ENCODE assay signal across 34 cellular contexts in genomic region chr4:68907788-68908700, GRCh38. TPM values are rescaled to one million over a fixed set of nuclear protein-coding genes. Genes with fewer than 3 reads are reported as not detected.
DNase-seq lines count a peak whose midpoint lies in the region; ATAC-seq, FAIRE-seq and TF ChIP-seq lines count a peak whose summit lies in the region.
"Had no signal": no experiment of that assay in that cellular context is flagged by ENCODE, and none has a peak within 500 bp of the region (broad histone marks: within the 10 kb centered on the region; RNA-seq: fewer than 3 reads in every experiment).

No MANE protein-coding gene starts in this region.

- H4K20me1 ChIP-seq in H9 (ENCODE audit: control insufficient read depth, insufficient read depth, insufficient read length) = no peaks in the 10 kb centered on the region

- H3K9me3 Mint-ChIP-seq in H9 (no peaks in the 10 kb centered on the region), type B pancreatic cell (no peaks in the 10 kb centered on the region)
- H3K9me3 Mint-ChIP-seq: activated CD4-positive, alpha-beta memory T cell treated with anti-CD3 and anti-CD28 coated beads, Interleukin-2, amount 10 ng/mL, durations not matched to agents 7 days and 5 days; activated T-helper 17 cell treated with anti-CD3 and anti-CD28 coated beads, Interleukin-2, amount 50 U/mL, for 72 hours; neural crest cell; stimulated activated naive CD8-positive, alpha-beta T cell treated with anti-CD3 and anti-CD28 coated beads, Interleukin-15, Interleukin-2, amounts not matched to agents 100 ng/mL and 50 ng/mL, for 24 hours had no signal

- no peak overlapping the region for H2AFZ ChIP-seq in H9 (ENCODE audit: low read length)
- H2AFZ ChIP-seq: parathyroid adenoma had no signal

- H3K56ac ChIP-seq in H9 (ENCODE audit: insufficient read length, low read depth, low read length) = no peak overlapping the region

- ATAC-seq in body of pancreas = no peak
- ATAC-seq in right lobe of liver = peak in 1 of 4 donors; percentile 17
- ATAC-seq: activated CD4-positive, CD25-positive, alpha-beta regulatory T cell treated with anti-CD3 and anti-CD28 coated beads, Interleukin-2, amount 50 U/mL, for 24 hours; activated T-helper 17 cell treated with anti-CD3 and anti-CD28 coated beads, Interleukin-2, amount 50 U/mL, for 72 hours; right cardiac atrium; T-helper 17 cell had no signal

- H3K27me3 Mint-ChIP-seq in H9 (ENCODE audit: low read depth) (no peaks in the 10 kb centered on the region), type B pancreatic cell (no peaks in the 10 kb centered on the region)
- H3K27me3 Mint-ChIP-seq: activated CD4-positive, alpha-beta memory T cell treated with anti-CD3 and anti-CD28 coated beads, Interleukin-2, amount 10 ng/mL, durations not matched to agents 7 days and 5 days; stimulated activated naive CD8-positive, alpha-beta T cell treated with anti-CD3 and anti-CD28 coated beads, Interleukin-15, Interleukin-2, amounts not matched to agents 100 ng/mL and 50 ng/mL, for 24 hours; T-helper 17 cell had no signal

- intact Hi-C loops in body of pancreas (cut with DNase I) (no loop called here), right lobe of liver (cut with DNase I) (no loop called here)

- H3K79me2 ChIP-seq in H9 (ENCODE audit: insufficient read depth, low read length) = no peaks in the 10 kb centered on the region
- H3K79me2 ChIP-seq: parathyroid adenoma had no signal

- H2BK15ac ChIP-seq in H9 (ENCODE audit: low read depth, low read length) = no peak overlapping the region

- no peak overlapping the region for H3K4ac ChIP-seq in H9 (ENCODE audit: low read depth, low read length)

- no peak overlapping the region for H4K5ac ChIP-seq in H9 (ENCODE audit: insufficient read length, low read depth, low read length)

- H3K36me3 Mint-ChIP-seq in H9 (ENCODE audit: insufficient read depth in 1 of 3, low read depth in 3 of 3) (peaks cover 0 to 4% (median 0%) of the 10 kb centered on the region in 3 experiments; a peak in 2 of 7 replicates), type B pancreatic cell (no peaks in the 10 kb centered on the region)

- no peaks in the 10 kb centered on the region for H3K36me3 ChIP-seq in body of pancreas (replicated peaks in 1 of 2; ENCODE audit: insufficient read depth in 1 of 2, low read depth in 2 of 2)
- no peaks in the 10 kb centered on the region for H3K36me3 ChIP-seq in right lobe of liver
- H3K36me3 ChIP-seq: spleen had no signal

- H3K79me1 ChIP-seq in H9 (ENCODE audit: insufficient read depth, low read depth, low read length, poor library complexity, severe bottlenecking) = no peaks in the 10 kb centered on the region

- H3K4me1 Mint-ChIP-seq in H9 = peaks cover 55 to 57% of the 10 kb centered on the region in 2 experiments
- peaks cover 21% of the 10 kb centered on the region for H3K4me1 Mint-ChIP-seq in type B pancreatic cell (ENCODE audit: unreplicated experiment)
- H3K4me1 Mint-ChIP-seq: activated CD4-positive, alpha-beta memory T cell treated with anti-CD3 and anti-CD28 coated beads, Interleukin-2, amount 10 ng/mL, durations not matched to agents 7 days and 5 days; activated T-helper 17 cell treated with anti-CD3 and anti-CD28 coated beads, Interleukin-2, amount 50 U/mL, for 72 hours; T-helper 17 cell had no signal

- no peak overlapping the region for H3T11ph ChIP-seq in H9 (ENCODE audit: low read length)

- no peak overlapping the region for H2BK120ac ChIP-seq in H9 (ENCODE audit: low read depth, low read length, poor library complexity, severe bottlenecking)

- H3K27ac Mint-ChIP-seq in H9 (peak overlapping the region; percentile 25 to 99 (median 80); a peak in 4 of 7 replicates), type B pancreatic cell (peak overlapping the region; percentile 91)
- H3K27ac Mint-ChIP-seq: activated CD4-positive, alpha-beta memory T cell treated with anti-CD3 and anti-CD28 coated beads, Interleukin-2, amount 10 ng/mL, durations not matched to agents 7 days and 5 days; activated T-helper 17 cell treated with anti-CD3 and anti-CD28 coated beads, Interleukin-2, amount 50 U/mL, for 72 hours; stimulated activated naive CD8-positive, alpha-beta T cell treated with anti-CD3 and anti-CD28 coated beads, Interleukin-15, Interleukin-2, amounts not matched to agents 100 ng/mL and 50 ng/mL, for 24 hours; T-helper 17 cell had no signal

- no peak for TF ChIP-seq POLR2A in body of pancreas (IDR thresholded peaks at IDR 0.05)
- TF ChIP-seq POLR2A in right lobe of liver (IDR thresholded peaks at IDR 0.05) = no peak
- no peak for TF ChIP-seq POLR2A in GM12891 (IDR thresholded peaks at IDR 0.05; ENCODE audit: low read depth, low read length)

- peaks cover 4% of the 10 kb centered on the region for H3K23me2 ChIP-seq in H9 (ENCODE audit: insufficient read length, low read depth, low read length, poor library complexity, severe bottlenecking)

- no peak overlapping the region for H4K8ac ChIP-seq in H9 (replicated peaks; ENCODE audit: insufficient read length, low read depth, low read length)

- H2BK12ac ChIP-seq in H9 (ENCODE audit: insufficient read length, low read depth, low read length) = no peak overlapping the region

- H3K4me1 ChIP-seq in H9 (ENCODE audit: insufficient read depth, low read length) (peaks cover 14% of the 10 kb centered on the region; the same call in 1 of the 2 replicates), body of pancreas (peaks cover 50% of the 10 kb centered on the region), right lobe of liver (peaks cover 0 to 31% (median 5%) of the 10 kb centered on the region in 4 donors)
- H3K4me1 ChIP-seq: parathyroid adenoma, spleen had no signal

- WGBS in H9 (ENCODE audit: extremely low coverage, insufficient read length, low lambda C conversion rate) = no CpG with 5 or more reads among the region's 3 CpGs
- 38 to 39% methylated on average over 3 of the region's 3 CpGs for WGBS in body of pancreas, 2 donors
- WGBS in right lobe of liver (ENCODE audit: insufficient coverage, low coverage, low lambda C conversion rate, missing lambda C conversion rate) = 18% methylated on average over 3 of the region's 3 CpGs

- no peak overlapping the region for H3K9ac ChIP-seq in H9 (ENCODE audit: extremely low read depth, insufficient read length, low read length)
- H3K9ac ChIP-seq: parathyroid adenoma had no signal

- DNase-seq in H9 (no peak), body of pancreas (no peak), right lobe of liver (no peak), type B pancreatic cell (ENCODE audit: extremely low spot score, unreplicated experiment) (no peak), NCI-H1048 (lab: John Stamatoyannopoulos, UW) (no peak), GM12891 (ENCODE audit: insufficient read length, low spot score) (no peak)
- no peak for DNase-seq in activated CD8-positive, alpha-beta memory T cell treated with anti-CD3 and anti-CD28 coated beads for 24 hours
- DNase-seq: activated CD4-positive, alpha-beta memory T cell treated with anti-CD3 and anti-CD28 coated beads, Interleukin-2, amount 10 ng/mL, durations not matched to agents 7 days and 5 days; activated naive CD4-positive, alpha-beta T cell treated with anti-CD3 and anti-CD28 coated beads, Interleukin-2, amount 50 U/mL, for 16 hours; DND-41; GF-D8; GOT3; hippocampal formation; KG1; NCI-H1417; NCI-H2081 treated with DMSO at 0.1 percent for 48 hours; right cardiac atrium; SHP77; spleen; stimulated activated CD4-positive, alpha-beta T cell treated with anti-CD3 and anti-CD28 coated beads, Interleukin-2, amount 100 ng/mL, for 24 hours; T-helper 17 cell had no signal

- H3K4me2 ChIP-seq in H9 (ENCODE audit: insufficient read depth, insufficient read length, low read length) = no peak overlapping the region

- H2AK5ac ChIP-seq in H9 (ENCODE audit: insufficient read length, low read length) = no peak overlapping the region

- no peak overlapping the region for H4K91ac ChIP-seq in H9 (ENCODE audit: insufficient read length, low read depth, low read length)

- no peak overlapping the region for H3K18ac ChIP-seq in H9 (ENCODE audit: insufficient read length, low read depth, low read length)

- H3K27ac ChIP-seq in H9 (ENCODE audit: insufficient read length, low read depth, low read length) (no peak overlapping the region), body of pancreas (peak overlapping the region in 3 of 4 donors; percentile 91 to 96 (median 91)), right lobe of liver (peak overlapping the region in 2 of 3 donors; percentile 44 to 65)
- H3K27ac ChIP-seq: parathyroid adenoma, spleen had no signal

- H3K14ac ChIP-seq in H9 (ENCODE audit: insufficient read depth, low read length) = no peak overlapping the region

- FAIRE-seq in GM12891 (lab: Jason Lieb, UNC) = no peak
- FAIRE-seq: bronchial epithelial cell, endothelial cell of umbilical vein, GM18507, GM19239, HTR-8/SVneo, TTC549 had no signal

- no peak overlapping the region for H2BK5ac ChIP-seq in H9 (ENCODE audit: insufficient read length, low read length)

- H3K27me3 ChIP-seq in H9 (ENCODE audit: insufficient read depth, low read length) (no peaks in the 10 kb centered on the region), body of pancreas (no peaks in the 10 kb centered on the region), right lobe of liver (no peaks in the 10 kb centered on the region)
- H3K27me3 ChIP-seq: spleen had no signal

- no peak overlapping the region for H2BK20ac ChIP-seq in H9 (ENCODE audit: low read depth, low read length, poor library complexity, severe bottlenecking)

- no peak overlapping the region for H3K23ac ChIP-seq in H9 (ENCODE audit: insufficient read length, low read depth, low read length)

- H3K4me3 Mint-ChIP-seq in H9 (no peak overlapping the region), type B pancreatic cell (peak overlapping the region; percentile 39)
- H3K4me3 Mint-ChIP-seq: activated CD4-positive, alpha-beta memory T cell treated with anti-CD3 and anti-CD28 coated beads, Interleukin-2, amount 10 ng/mL, durations not matched to agents 7 days and 5 days; activated T-helper 17 cell treated with anti-CD3 and anti-CD28 coated beads, Interleukin-2, amount 50 U/mL, for 72 hours; neural crest cell; stimulated activated naive CD8-positive, alpha-beta T cell treated with anti-CD3 and anti-CD28 coated beads, Interleukin-15, Interleukin-2, amounts not matched to agents 100 ng/mL and 50 ng/mL, for 24 hours; T-helper 17 cell had no signal

- H3K9me3 ChIP-seq in H9 (ENCODE audit: control insufficient read depth, low read depth, low read length) (no peaks in the 10 kb centered on the region), body of pancreas (no peaks in the 10 kb centered on the region), right lobe of liver (no peaks in the 10 kb centered on the region)
- H3K9me3 ChIP-seq: spleen had no signal

- no peak overlapping the region for H3K4me3 ChIP-seq in body of pancreas
- H3K4me3 ChIP-seq in right lobe of liver = no peak overlapping the region
- H3K4me3 ChIP-seq: spleen had no signal

- TF ChIP-seq CTCF in H9 (conservative IDR thresholded peaks at IDR 0.05) = no peak
- no peak for TF ChIP-seq CTCF in body of pancreas (IDR thresholded peaks at IDR 0.05)
- no peak for TF ChIP-seq CTCF in right lobe of liver (IDR thresholded peaks at IDR 0.05)
- no peak for TF ChIP-seq CTCF in type B pancreatic cell (conservative IDR thresholded peaks at IDR 0.05)

TF ChIP-seq in GM12891, 5 proteins besides CTCF, POLR2A, EP300 and RAD21 (continues in another document):
- TF ChIP-seq POU2F2 (IDR thresholded peaks at IDR 0.05; ENCODE audit: low read depth, low read length) = no peak

RNA-seq across cellular contexts. Expression of gene UGT2A3, which starts 43.6 kb away (rescaled TPM):
- not detected in 2 replicates for total RNA-seq in H9 (2021)
- 10 to 100 TPM; 35.9 to 39.4 TPM for total RNA-seq in body of pancreas
- total RNA-seq in right lobe of liver = 10 to 100 TPM; 17.5 to 45.2 (median 30.9) TPM
- 2.5 and 3.5 TPM in 2 replicates for total RNA-seq in type B pancreatic cell (ENCODE audit: low replicate concordance)
- not detected for polyA plus RNA-seq in GM12891 (2012; ENCODE audit: low read depth, missing spikeins)
- total RNA-seq: activated CD4-positive, alpha-beta memory T cell treated with anti-CD3 and anti-CD28 coated beads, Interleukin-2, amount 10 ng/mL, durations not matched to agents 7 days and 5 days; activated T-helper 17 cell treated with anti-CD3 and anti-CD28 coated beads, Interleukin-2, amount 50 U/mL, for 72 hours; bronchial epithelial cell; endothelial cell of umbilical vein; fibroblast of lung; MCF 10A; neural crest cell; right cardiac atrium; spleen; T-helper 17 cell had no signal
- polyA plus RNA-seq: endothelial cell of umbilical vein, fibroblast of lung, right cardiac atrium, spleen had no signal
